25 cellular contexts compared by ENCODE assay signal in the genomic region with DNA sequence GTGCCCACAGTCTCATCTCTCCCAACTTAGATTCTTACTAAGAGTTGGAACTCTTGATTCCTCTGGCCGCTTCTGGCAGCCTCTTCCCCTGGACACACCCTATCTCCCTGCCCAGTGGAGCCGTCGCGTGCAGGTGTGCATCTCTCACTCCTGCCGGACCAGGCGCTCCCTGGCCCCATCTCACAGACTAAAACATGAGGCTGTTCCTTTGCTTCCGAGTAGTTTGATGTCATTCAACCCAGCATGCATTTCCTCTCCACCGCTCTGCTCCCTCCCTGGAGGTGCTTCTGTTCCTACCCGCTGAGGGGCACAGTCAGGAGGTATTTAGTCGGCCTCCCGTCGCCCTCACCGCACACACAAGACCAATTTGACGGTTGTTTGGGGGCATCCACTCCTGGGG.
DNase-seq lines count a peak whose midpoint lies in the region; ATAC-seq and TF ChIP-seq lines count a peak whose summit lies in the region.
"Had no signal": no experiment of that assay in that cellular context is flagged by ENCODE, and none has a peak within 500 bp of the region (broad histone marks: within the 10 kb centered on the region; RNA-seq: fewer than 3 reads in every experiment).

No MANE protein-coding gene starts in this region.

- H3K4me1 Mint-ChIP-seq in WTC11, result peaks cover 32% of the 10 kb centered on the region
- no peaks in the 10 kb centered on the region for H3K4me1 Mint-ChIP-seq in naive thymus-derived CD4-positive, alpha-beta T cell
- H3K4me1 Mint-ChIP-seq: CD4-positive, alpha-beta memory T cell; IgD-negative memory B cell had no signal

- no peak overlapping the region for H3K4me3 ChIP-seq in naive thymus-derived CD4-positive, alpha-beta T cell (ENCODE audit: low read length)
- H3K4me3 ChIP-seq in foreskin fibroblast (ENCODE audit: low read depth in 1 of 2, low read length in 2 of 2), result no peak overlapping the region
- H3K4me3 ChIP-seq: A549, SJSA1 had no signal

- no peaks in the 10 kb centered on the region for H3K4me1 ChIP-seq in naive thymus-derived CD4-positive, alpha-beta T cell (ENCODE audit: control insufficient read depth in 2 of 2, insufficient read depth in 2 of 2, low read length in 2 of 2)

- H3K27me3 ChIP-seq in naive thymus-derived CD4-positive, alpha-beta T cell (ENCODE audit: control insufficient read depth in 2 of 2, insufficient read depth in 2 of 2, low read length in 2 of 2), result no peaks in the 10 kb centered on the region
- H3K27me3 ChIP-seq: SJSA1 had no signal

- no peaks in the 10 kb centered on the region for H3K36me3 Mint-ChIP-seq in WTC11
- H3K36me3 Mint-ChIP-seq in naive thymus-derived CD4-positive, alpha-beta T cell, result no peaks in the 10 kb centered on the region
- H3K36me3 Mint-ChIP-seq: CD4-positive, alpha-beta memory T cell had no signal

- H3K9me3 ChIP-seq in naive thymus-derived CD4-positive, alpha-beta T cell (ENCODE audit: control insufficient read depth in 2 of 3, low read length in 3 of 3), result no peaks in the 10 kb centered on the region
- H3K9me3 ChIP-seq: A549, SJSA1 had no signal

- H3K27ac ChIP-seq in cingulate gyrus (ENCODE audit: low read depth, low read length) (peak overlapping the region; percentile 99), temporal lobe (ENCODE audit: low read depth, low read length) (peak overlapping the region; percentile 100)
- H3K27ac ChIP-seq in naive thymus-derived CD4-positive, alpha-beta T cell (ENCODE audit: low read depth, low read length), result no peak overlapping the region
- H3K27ac ChIP-seq: A549, SJSA1 had no signal

- H3K36me3 ChIP-seq in naive thymus-derived CD4-positive, alpha-beta T cell (ENCODE audit: control insufficient read depth in 2 of 3, insufficient read depth in 3 of 3, low read length in 3 of 3), result no peaks in the 10 kb centered on the region
- H3K36me3 ChIP-seq: SJSA1 had no signal

- no peaks in the 10 kb centered on the region for H3K9me3 Mint-ChIP-seq in WTC11
- H3K9me3 Mint-ChIP-seq in naive thymus-derived CD4-positive, alpha-beta T cell, result peaks cover 0 to 1% (median 0%) of the 10 kb centered on the region in 11 donors
- H3K9me3 Mint-ChIP-seq: CD4-positive, alpha-beta memory T cell had no signal

- CTCF ChIA-PET in WTC11 (lab: Charles Lee), result interaction anchor here (1.6 kb wide), 1 partner anchor 770 kb away, joined by 3 read pairs; no protein-coding TSS in a partner anchor
- CTCF ChIA-PET in naive thymus-derived CD4-positive, alpha-beta T cell (lab: Charles Lee), result no interaction called here

- peak; percentile 21; the same call in 1 of the 2 replicates for ATAC-seq in WTC11
- ATAC-seq in naive thymus-derived CD4-positive, alpha-beta T cell, result peak; percentile 8
- no peak for ATAC-seq in HG02678 (IDR thresholded peaks at IDR 0.05; ENCODE audit: unreplicated experiment)
- ATAC-seq: A549, HCT116, PC-3, Right ventricle myocardium inferior had no signal

- DNase-seq in WTC11 (ENCODE audit: low spot score) (no peak), foreskin fibroblast (no peak), NCI-H187 treated with DMSO at 0.1 percent for 48 hours (lab: John Stamatoyannopoulos, UW) (no peak)
- no peak for DNase-seq in naive thymus-derived CD4-positive, alpha-beta T cell
- DNase-seq: C1 segment of cervical spinal cord; CD4-positive, alpha-beta memory T cell; COR-L47; DMS53; NCI-H1092; NCI-H1417 treated with DMSO at 0.1 percent for 48 hours; NCI-H187; NCI-H2107; NCI-H446 treated with DMSO at 0.1 percent for 48 hours; NCI-H526; NCI-H82; NK-92 treated with Interleukin-12 subunit alpha and Interleukin-12 subunit beta, amount 100 ng/mL, for 24 hours; PC-3 had no signal

- TF ChIP-seq CTCF in WTC11 (IDR thresholded peaks at IDR 0.05), result no peak
- no peak for TF ChIP-seq CTCF in foreskin fibroblast (IDR thresholded peaks at IDR 0.05; ENCODE audit: low read depth, low read length)

- POLR2A ChIA-PET in WTC11 (lab: Charles Lee), result no interaction called here
- POLR2A ChIA-PET in naive thymus-derived CD4-positive, alpha-beta T cell (lab: Charles Lee), result no interaction called here

- H3K27me3 Mint-ChIP-seq in WTC11 (ENCODE audit: low read depth), result no peaks in the 10 kb centered on the region
- H3K27me3 Mint-ChIP-seq in naive thymus-derived CD4-positive, alpha-beta T cell, result peaks cover 0 to 20% (median 8%) of the 10 kb centered on the region in 5 donors
- H3K27me3 Mint-ChIP-seq: IgD-negative memory B cell had no signal

- intact Hi-C loops in naive thymus-derived CD4-positive, alpha-beta T cell (cut with micrococcal nuclease), result no loop called here

- H3K4me3 Mint-ChIP-seq in WTC11, result no peak overlapping the region
- H3K4me3 Mint-ChIP-seq in naive thymus-derived CD4-positive, alpha-beta T cell, result no peak overlapping the region
- H3K4me3 Mint-ChIP-seq: IgD-negative memory B cell had no signal

- no peak overlapping the region for H3K27ac Mint-ChIP-seq in WTC11
- peak overlapping the region in 1 of 9 donors; percentile 62 for H3K27ac Mint-ChIP-seq in naive thymus-derived CD4-positive, alpha-beta T cell
- H3K27ac Mint-ChIP-seq: CD4-positive, alpha-beta memory T cell had no signal

TF ChIP-seq in WTC11, 78 proteins besides CTCF, POLR2A, EP300 and RAD21:
- TF ChIP-seq, protein P1, sequence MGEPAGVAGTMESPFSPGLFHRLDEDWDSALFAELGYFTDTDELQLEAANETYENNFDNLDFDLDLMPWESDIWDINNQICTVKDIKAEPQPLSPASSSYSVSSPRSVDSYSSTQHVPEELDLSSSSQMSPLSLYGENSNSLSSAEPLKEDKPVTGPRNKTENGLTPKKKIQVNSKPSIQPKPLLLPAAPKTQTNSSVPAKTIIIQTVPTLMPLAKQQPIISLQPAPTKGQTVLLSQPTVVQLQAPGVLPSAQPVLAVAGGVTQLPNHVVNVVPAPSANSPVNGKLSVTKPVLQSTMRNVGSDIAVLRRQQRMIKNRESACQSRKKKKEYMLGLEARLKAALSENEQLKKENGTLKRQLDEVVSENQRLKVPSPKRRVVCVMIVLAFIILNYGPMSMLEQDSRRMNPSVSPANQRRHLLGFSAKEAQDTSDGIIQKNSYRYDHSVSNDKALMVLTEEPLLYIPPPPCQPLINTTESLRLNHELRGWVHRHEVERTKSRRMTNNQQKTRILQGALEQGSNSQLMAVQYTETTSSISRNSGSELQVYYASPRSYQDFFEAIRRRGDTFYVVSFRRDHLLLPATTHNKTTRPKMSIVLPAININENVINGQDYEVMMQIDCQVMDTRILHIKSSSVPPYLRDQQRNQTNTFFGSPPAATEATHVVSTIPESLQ (CRISPR knock-in tag; IDR thresholded peaks at IDR 0.05), result no peak
- TF ChIP-seq, protein P2, sequence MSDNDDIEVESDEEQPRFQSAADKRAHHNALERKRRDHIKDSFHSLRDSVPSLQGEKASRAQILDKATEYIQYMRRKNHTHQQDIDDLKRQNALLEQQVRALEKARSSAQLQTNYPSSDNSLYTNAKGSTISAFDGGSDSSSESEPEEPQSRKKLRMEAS (CRISPR knock-in tag; IDR thresholded peaks at IDR 0.05), result 0 out of 2 replicates have a peak, but pooled peaks have one; percentile 36
